In genomic region chr2:207180741-207181140, GRCh38 we compare ENCODE assay signal across 17 cellular contexts. TPM values are rescaled to one million over a fixed set of nuclear protein-coding genes. Genes with fewer than 3 reads are reported as not detected.
DNase-seq lines count a peak whose midpoint lies in the region; ATAC-seq and TF ChIP-seq lines count a peak whose summit lies in the region.
"Had no signal": no experiment of that assay in that cellular context is flagged by ENCODE, and none has a peak within 500 bp of the region (broad histone marks: within the 10 kb centered on the region; RNA-seq: fewer than 3 reads in every experiment).

No MANE protein-coding gene starts in this region.

- TF ChIP-seq CTCF in RWPE2 (IDR thresholded peaks at IDR 0.05; ENCODE audit: poor library complexity, severe bottlenecking) (no peak), fibroblast of lung (conservative IDR thresholded peaks at IDR 0.05 in 1 of 2, IDR thresholded peaks at IDR 0.05 in 1 of 2; ENCODE audit: low read depth in 1 of 2, low read length in 2 of 2) (no peak), heart left ventricle (IDR thresholded peaks at IDR 0.05) (no peak)

- H3K4me1 ChIP-seq in RWPE2 (ENCODE audit: insufficient read depth, poor library complexity, severe bottlenecking): peaks cover 23% of the 10 kb centered on the region
- H3K4me1 ChIP-seq in fibroblast of lung (ENCODE audit: control insufficient read depth, extremely low read depth, insufficient read depth, low read length): peaks cover 3% of the 10 kb centered on the region
- H3K4me1 ChIP-seq in skeletal muscle satellite cell (ENCODE audit: control insufficient read depth, insufficient read depth, low read length): peaks cover 53% of the 10 kb centered on the region
- peaks cover 0 to 9% (median 0%) of the 10 kb centered on the region in 12 donors for H3K4me1 ChIP-seq in heart left ventricle
- H3K4me1 ChIP-seq: BE2C had no signal

- H3K4me3 ChIP-seq in RWPE2 (ENCODE audit: severe bottlenecking): no peak overlapping the region
- no peak overlapping the region for H3K4me3 ChIP-seq in fibroblast of lung (replicated peaks in 1 of 4; ENCODE audit: control extremely low read depth in 1 of 4, insufficient read depth in 1 of 4, low read depth in 3 of 4, low read length in 4 of 4)
- H3K4me3 ChIP-seq in skeletal muscle satellite cell (ENCODE audit: low read length): no peak overlapping the region
- no peak overlapping the region for H3K4me3 ChIP-seq in heart left ventricle

- intact Hi-C loops in heart left ventricle (cut with DNase I): loop anchor here in 1 of 10 donors (10.0 kb wide), 1 partner anchor 74 kb away; no protein-coding TSS in a partner anchor

- DNase-seq in ELR (ENCODE audit: low read depth) (peak; percentile 57), RWPE2 (ENCODE audit: low spot score) (no peak), fibroblast of lung (ENCODE audit: low read depth in 2 of 2) (peak; percentile 49 to 63), heart left ventricle (no peak), NCI-H187 treated with DMSO at 0.1 percent for 48 hours (lab: John Stamatoyannopoulos, UW) (no peak)
- no peak for DNase-seq in activated CD4-positive, alpha-beta T cell treated with anti-CD3 and anti-CD28 coated beads for 4 hours
- DNase-seq: ACHN; BE2C; CD8-positive, alpha-beta T cell; NCI-H1105 treated with DMSO at 0.1 percent for 48 hours; NCI-H187; NCI-H446; NCI-H748 treated with DMSO at 0.1 percent for 48 hours; Right ventricle myocardium superior had no signal

- TF ChIP-seq POLR2A in heart left ventricle (IDR thresholded peaks at IDR 0.05): no peak

- H3K27me3 ChIP-seq in RWPE2 (ENCODE audit: insufficient read depth, poor library complexity, severe bottlenecking) (no peaks in the 10 kb centered on the region), fibroblast of lung (ENCODE audit: control insufficient read depth, insufficient read depth, low read length) (no peaks in the 10 kb centered on the region), skeletal muscle satellite cell (ENCODE audit: control insufficient read depth, insufficient read depth, low read length) (no peaks in the 10 kb centered on the region), heart left ventricle (no peaks in the 10 kb centered on the region)
- H3K27me3 ChIP-seq: BE2C had no signal

- no peaks in the 10 kb centered on the region for H3K79me2 ChIP-seq in fibroblast of lung (ENCODE audit: control insufficient read depth, insufficient read depth, low read length)

- H3K4me2 ChIP-seq in fibroblast of lung (ENCODE audit: extremely low read depth, insufficient read depth, low read length) (no peak overlapping the region), skeletal muscle satellite cell (ENCODE audit: low read length) (peak overlapping the region; percentile 27)

- H3K9ac ChIP-seq in fibroblast of lung (ENCODE audit: insufficient read depth, low read length) (no peak overlapping the region), skeletal muscle satellite cell (ENCODE audit: low read depth, low read length) (no peak overlapping the region)

- ATAC-seq in RWPE2 (ENCODE audit: low read depth) (no peak; the same call in 2 of the 3 replicates), heart left ventricle (no peak)
- ATAC-seq: CD8-positive, alpha-beta T cell; HepG2; Panc1 had no signal

- H2AFZ ChIP-seq in fibroblast of lung (ENCODE audit: low read length): no peak overlapping the region

- H3K36me3 ChIP-seq in RWPE2 (ENCODE audit: low read depth) (no peaks in the 10 kb centered on the region), fibroblast of lung (ENCODE audit: control insufficient read depth, insufficient read depth, low read length) (no peaks in the 10 kb centered on the region), skeletal muscle satellite cell (ENCODE audit: insufficient read depth, low read length) (no peaks in the 10 kb centered on the region), heart left ventricle (no peaks in the 10 kb centered on the region)
- H3K36me3 ChIP-seq: BE2C had no signal

- H4K20me1 ChIP-seq in fibroblast of lung (ENCODE audit: control insufficient read depth, extremely low read depth, insufficient read depth, low read length): no peaks in the 10 kb centered on the region

- H3K9me3 ChIP-seq in RWPE2 (ENCODE audit: severe bottlenecking) (no peaks in the 10 kb centered on the region), fibroblast of lung (ENCODE audit: control insufficient read depth, insufficient read depth, low read depth, low read length) (no peaks in the 10 kb centered on the region), skeletal muscle satellite cell (replicated peaks; ENCODE audit: low read length) (no peaks in the 10 kb centered on the region), heart left ventricle (no peaks in the 10 kb centered on the region)
- H3K9me3 ChIP-seq: BE2C had no signal

- peak overlapping the region; percentile 52 for H3K27ac ChIP-seq in RWPE2 (ENCODE audit: poor library complexity, severe bottlenecking)
- H3K27ac ChIP-seq in fibroblast of lung (ENCODE audit: insufficient read depth, low read length): no peak overlapping the region
- H3K27ac ChIP-seq in heart left ventricle: no peak overlapping the region

RNA-seq across cellular contexts. Expression of gene KLF7, which starts 15.0 kb away (rescaled TPM):
- total RNA-seq in fibroblast of lung: 11.3 and 12.9 TPM in 2 replicates
- polyA plus RNA-seq in fibroblast of lung: 15.4 and 21.0 TPM in 2 replicates
- 7.7 and 15.8 TPM in 2 replicates for polyA plus RNA-seq in fibroblast of lung (2012)
- polyA minus RNA-seq in fibroblast of lung (ENCODE audit: low replicate concordance): 101 and 108 TPM in 2 replicates
- 23.1 and 25.1 TPM in 2 replicates for total RNA-seq in skeletal muscle satellite cell (2012; rRNA removed)
- total RNA-seq in heart left ventricle: 10 to 100 TPM; 23.9 to 49.8 (median 27.3) TPM
- polyA plus RNA-seq in heart left ventricle: 10 to 100 TPM in 1 of 2 donors, 1 to 10 TPM in 1; 5.0 to 11.7 TPM

Comparison
In these comparisons a context has a peak if more than half of its experiments do, and no peak if none do; other contexts are left out.
1. DNase-seq: peak in ELR (single experiment) and fibroblast of lung (2 of 2); none in RWPE2 (single experiment), heart left ventricle (0 of 5), NCI-H187 treated with DMSO at 0.1 percent for 48 hours (single experiment) and activated CD4-positive, alpha-beta T cell treated with anti-CD3 and anti-CD28 coated beads for 4 hours (0 of 2).